ENCODE assay signal across 9 cellular contexts in the genomic region with DNA sequence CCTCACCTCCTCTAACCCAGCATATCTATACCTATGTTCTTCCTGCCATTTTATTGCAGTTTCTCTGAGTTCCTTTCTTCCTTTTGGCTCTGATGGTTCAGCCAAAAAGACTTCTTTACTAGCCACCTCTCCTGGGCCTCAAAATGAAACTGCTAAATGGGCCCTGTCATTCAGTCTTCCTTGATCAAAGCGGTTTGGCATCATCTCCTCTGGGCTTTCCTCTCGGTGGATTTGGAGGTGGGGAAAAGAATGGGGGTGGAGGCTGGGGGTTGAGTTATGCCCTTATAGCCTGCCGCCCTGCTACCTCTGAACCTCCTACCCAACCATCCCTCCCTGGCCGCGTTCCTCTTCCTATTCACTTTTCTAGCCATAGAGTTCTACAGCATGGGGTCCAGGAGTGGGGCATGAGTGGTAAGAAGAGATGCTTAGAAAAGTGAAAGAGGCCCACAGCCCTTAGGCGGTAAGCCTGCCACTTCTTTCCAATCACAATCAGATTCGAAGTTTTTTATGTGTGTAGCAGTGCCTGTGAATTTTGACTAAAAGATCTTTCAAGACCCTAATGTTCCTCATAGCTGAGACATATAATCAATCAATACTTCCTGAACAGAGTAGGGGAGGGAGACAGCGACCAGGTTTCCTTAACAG. TPM values are rescaled to one million over a fixed set of nuclear protein-coding genes. Genes with fewer than 3 reads are reported as not detected.
DNase-seq lines count a peak whose midpoint lies in the region; ATAC-seq, FAIRE-seq and TF ChIP-seq lines count a peak whose summit lies in the region.
"Had no signal": no experiment of that assay in that cellular context is flagged by ENCODE, and none has a peak within 500 bp of the region (broad histone marks: within the 10 kb centered on the region; RNA-seq: fewer than 3 reads in every experiment).

No MANE protein-coding gene starts in this region.

- H3K9ac ChIP-seq in HepG2 (ENCODE audit: insufficient read depth, low read depth, low read length) = peak overlapping the region; percentile 93

- peak overlapping the region; percentile 74 for H3K4me3 ChIP-seq in cardiac muscle cell
- peak overlapping the region; percentile 88 for H3K4me3 ChIP-seq in astrocyte of the spinal cord (ENCODE audit: low read depth, low read length)
- H3K4me3 ChIP-seq in HepG2 (replicated peaks in 1 of 3; ENCODE audit: insufficient read depth in 1 of 3, low read depth in 2 of 3, low read length in 3 of 3) = peak overlapping the region; percentile 86 to 98 (median 89)
- H3K4me3 ChIP-seq in urinary bladder (ENCODE audit: low read depth, low read length) = peak overlapping the region; percentile 66

- BruUV-seq in HepG2 (replicated peaks; lab: Mats Ljungman, UMichigan) = TSS peak; percentile 34

- H3K4me2 ChIP-seq in HepG2 (ENCODE audit: low read depth, low read length) = peak overlapping the region; percentile 98

- peak in 1 of 2 experiments; percentile 32; a peak in 2 of 4 replicates for TF ChIP-seq POLR2A in HepG2 (IDR thresholded peaks at IDR 0.05; ENCODE audit: insufficient read depth in 1 of 2, low read depth in 2 of 2, low read length in 2 of 2)

- POLR2A ChIA-PET in HepG2 (lab: Yijun Ruan, JAX) = interaction anchor here (0.7 to 25.8 kb wide), 11 partner anchors 14 to 419 kb away, joined by 3 to 1670 read pairs (median 38); a partner anchor contains a TSS

- no peaks in the 10 kb centered on the region for H4K20me1 ChIP-seq in HepG2 (ENCODE audit: insufficient read depth, low read length)

- no peak for TF ChIP-seq CTCF in cardiac muscle cell (IDR thresholded peaks at IDR 0.05; ENCODE audit: low read depth, low read length)
- no peak for TF ChIP-seq CTCF in astrocyte of the spinal cord (IDR thresholded peaks at IDR 0.05; ENCODE audit: low read depth, low read length)
- TF ChIP-seq CTCF in HepG2 (CRISPR knock-in tag; IDR thresholded peaks at IDR 0.05) = no peak

- no peak for TF ChIP-seq EP300 in HepG2 (IDR thresholded peaks at IDR 0.05; ENCODE audit: low read depth in 2 of 2, low read length in 2 of 2)
- no peak for TF ChIP-seq EP300 in HepG2 (CRISPR knock-in tag; IDR thresholded peaks at IDR 0.05; ENCODE audit: borderline replicate concordance)

- FAIRE-seq in HepG2 (lab: Jason Lieb, UNC) = no peak
- FAIRE-seq: G401.6 had no signal

- H2AFZ ChIP-seq in HepG2 (ENCODE audit: low read length) = no peak overlapping the region

- peak overlapping the region; percentile 99 for H3K27ac ChIP-seq in cardiac muscle cell
- peak overlapping the region; percentile 97 for H3K27ac ChIP-seq in HepG2 (ENCODE audit: extremely low read length, insufficient read depth, low read length)
- peak overlapping the region; percentile 23 for H3K27ac ChIP-seq in urinary bladder (ENCODE audit: low read depth)

- H3K36me3 ChIP-seq in cardiac muscle cell (peaks cover 3% of the 10 kb centered on the region), HepG2 (replicated peaks in 1 of 2; ENCODE audit: control insufficient read depth in 1 of 2, insufficient read depth in 2 of 2, low read length in 2 of 2) (peaks cover 9 to 26% of the 10 kb centered on the region in 2 experiments), urinary bladder (ENCODE audit: insufficient read depth) (no peaks in the 10 kb centered on the region)

- TF ChIP-seq RAD21 in HepG2 (CRISPR knock-in tag; IDR thresholded peaks at IDR 0.05) = no peak

- in situ Hi-C loops in astrocyte of the spinal cord (cut with HindIII; ENCODE audit: low sequenced_read_pairs) (no loop called here), HepG2 (cut with HindIII; ENCODE audit: extremely low pct_ligation_motif_present, low pct_unique_long_range_greater_than_20kb) (no loop called here)

- H3K4me1 ChIP-seq in cardiac muscle cell (ENCODE audit: low read depth) (peaks cover 40% of the 10 kb centered on the region), HepG2 (ENCODE audit: insufficient read depth, low read length) (peaks cover 75% of the 10 kb centered on the region), urinary bladder (ENCODE audit: insufficient read depth) (no peaks in the 10 kb centered on the region)

- H3K9me3 ChIP-seq in cardiac muscle cell (ENCODE audit: low read depth) (no peaks in the 10 kb centered on the region), HepG2 (ENCODE audit: low read length) (no peaks in the 10 kb centered on the region)

- H3K79me2 ChIP-seq in HepG2 (ENCODE audit: insufficient read depth, low read length) = peaks cover 72% of the 10 kb centered on the region

- ATAC-seq in left cardiac atrium (no peak), HepG2 (no peak)

- intact Hi-C loops in left cardiac atrium (cut with DNase I) (loop anchor here in 1 of 2 donors (10.0 kb wide), 1 partner anchor 45 kb away; no protein-coding TSS in a partner anchor), HepG2 (cut with micrococcal nuclease; ENCODE audit: unreplicated experiment) (loop anchor here (5.0 to 10.0 kb wide), 2 partner anchors 108 to 325 kb away; a partner anchor contains a TSS)

- CTCF ChIA-PET in HepG2 (lab: Yijun Ruan, JAX; ENCODE audit: low intra/inter-chr PET ratio, low total read pairs) = no interaction called here

- DNase-seq in cardiac muscle cell (ENCODE audit: low read depth in 1 of 2, low spot score in 1 of 2) = no peak
- DNase-seq in left cardiac atrium = no peak
- no peak for DNase-seq in astrocyte of the spinal cord (ENCODE audit: low read depth, low spot score)
- DNase-seq in HepG2 (ENCODE audit: low spot score) = peak; percentile 49
- DNase-seq in GM19240 (ENCODE audit: insufficient read length, low spot score) = no peak
- DNase-seq in SHP77 (lab: John Stamatoyannopoulos, UW) = no peak
- no peak for DNase-seq in SIG-M5 (lab: John Stamatoyannopoulos, UW)

- WGBS in HepG2 (ENCODE audit: low lambda C conversion rate) = 6% methylated on average over 8 of the region's 8 CpGs
- 53% methylated on average over 8 of the region's 8 CpGs for WGBS in urinary bladder

- H3K27me3 ChIP-seq in cardiac muscle cell (no peaks in the 10 kb centered on the region), HepG2 (ENCODE audit: control insufficient read depth in 1 of 2, insufficient read depth in 2 of 2, low read length in 2 of 2) (no peaks in the 10 kb centered on the region; a peak in 1 of 5 replicates)

RNA-seq across cellular contexts. Expression of a gene that starts 2.5 kb away (rescaled TPM):
- 33.8 and 39.3 TPM in 2 replicates for total RNA-seq in cardiac muscle cell
- 18.9 and 19.9 TPM in 2 replicates for polyA plus RNA-seq in cardiac muscle cell
- total RNA-seq in left cardiac atrium = 1 to 10 TPM; 7.0 to 8.0 TPM
- total RNA-seq in HepG2 (2016; rRNA removed; fragmentation: Illumina TruSeq; extraction: Trizol) = 109 and 157 TPM in 2 replicates
- 29.1 and 32.6 TPM in 2 replicates for total RNA-seq in HepG2 (2016; cell fraction: cytosol; rRNA removed; fragmentation: Illumina TruSeq; extraction: Trizol; ENCODE audit: low read depth)
- 104 and 153 TPM in 2 replicates for total RNA-seq in HepG2 (2016; cell fraction: insoluble cytoplasmic fraction; rRNA removed; fragmentation: Illumina TruSeq; extraction: Trizol)
- total RNA-seq in HepG2 (2016; cell fraction: membrane; rRNA removed; fragmentation: Illumina TruSeq; extraction: Trizol) = 72.3 and 78.5 TPM in 2 replicates
- total RNA-seq in HepG2 (2016; cell fraction: nucleus; rRNA removed; fragmentation: Illumina TruSeq; extraction: Trizol) = 149 and 162 TPM in 2 replicates
- 241 and 315 TPM in 2 replicates for polyA plus RNA-seq in HepG2 (2011; rRNA removed)
- 184 and 225 TPM in 2 replicates for polyA plus RNA-seq in HepG2 (2011; cell fraction: cytosol; rRNA removed)
- polyA plus RNA-seq in HepG2 (2011; cell fraction: nucleus; rRNA removed) = 207 and 248 TPM in 2 replicates
- 183 and 230 TPM in 2 replicates for polyA plus RNA-seq in HepG2 (2012)
- polyA plus RNA-seq in HepG2 (2016; cell fraction: cytosol; fragmentation: Illumina TruSeq; extraction: Trizol; ENCODE audit: low read depth) = 8.7 and 9.2 TPM in 2 replicates
- 102 and 106 TPM in 2 replicates for polyA plus RNA-seq in HepG2 (2016; cell fraction: insoluble cytoplasmic fraction; fragmentation: Illumina TruSeq; extraction: Trizol; ENCODE audit: low read depth)
- 31.5 and 31.6 TPM in 2 replicates for polyA plus RNA-seq in HepG2 (2016; cell fraction: membrane; fragmentation: Illumina TruSeq; extraction: Trizol; ENCODE audit: low read depth)
- polyA plus RNA-seq in HepG2 (2016; cell fraction: nucleus; fragmentation: Illumina TruSeq; extraction: Trizol; ENCODE audit: insufficient read depth, low read depth) = 158 and 165 TPM in 2 replicates
- 171 and 630 TPM in 2 replicates for polyA minus RNA-seq in HepG2 (2011; rRNA and poly(A)+ RNA removed; ENCODE audit: low replicate concordance)
- 150 and 166 TPM in 2 replicates for polyA minus RNA-seq in HepG2 (2011; cell fraction: cytosol; rRNA and poly(A)+ RNA removed)
- polyA minus RNA-seq in HepG2 (2011; cell fraction: nucleus; rRNA and poly(A)+ RNA removed) = 420 and 488 TPM in 2 replicates
- total RNA-seq in urinary bladder = 28.0 TPM
- polyA plus RNA-seq in urinary bladder = 6.6 TPM

RNA-seq across cellular contexts. Expression of a gene that starts 23.0 kb away (rescaled TPM):
- total RNA-seq in cardiac muscle cell (60.7 and 84.5 TPM in 2 replicates), left cardiac atrium (10 to 100 TPM; 17.2 to 23.9 TPM), HepG2 (2016; rRNA removed; fragmentation: Illumina TruSeq; extraction: Trizol) (130 and 141 TPM in 2 replicates), urinary bladder (42.2 TPM)
- polyA plus RNA-seq in cardiac muscle cell (28.3 and 59.7 TPM in 2 replicates), HepG2 (2011; rRNA removed) (64.7 and 74.4 TPM in 2 replicates), urinary bladder (44.1 TPM)
- 124 and 143 TPM in 2 replicates for total RNA-seq in HepG2 (2016; cell fraction: cytosol; rRNA removed; fragmentation: Illumina TruSeq; extraction: Trizol; ENCODE audit: low read depth)
- 128 and 148 TPM in 2 replicates for total RNA-seq in HepG2 (2016; cell fraction: insoluble cytoplasmic fraction; rRNA removed; fragmentation: Illumina TruSeq; extraction: Trizol)
- total RNA-seq in HepG2 (2016; cell fraction: membrane; rRNA removed; fragmentation: Illumina TruSeq; extraction: Trizol) = 134 and 154 TPM in 2 replicates
- total RNA-seq in HepG2 (2016; cell fraction: nucleus; rRNA removed; fragmentation: Illumina TruSeq; extraction: Trizol) = 82.9 and 84.6 TPM in 2 replicates
- polyA plus RNA-seq in HepG2 (2011; cell fraction: cytosol; rRNA removed) = 49.6 and 52.3 TPM in 2 replicates
- 90.4 and 93.9 TPM in 2 replicates for polyA plus RNA-seq in HepG2 (2011; cell fraction: nucleus; rRNA removed)
- polyA plus RNA-seq in HepG2 (2012) = 58.5 and 83.9 TPM in 2 replicates
- polyA plus RNA-seq in HepG2 (2016; cell fraction: cytosol; fragmentation: Illumina TruSeq; extraction: Trizol; ENCODE audit: low read depth) = 42.0 and 47.4 TPM in 2 replicates
- polyA plus RNA-seq in HepG2 (2016; cell fraction: insoluble cytoplasmic fraction; fragmentation: Illumina TruSeq; extraction: Trizol; ENCODE audit: low read depth) = 106 and 115 TPM in 2 replicates
- polyA plus RNA-seq in HepG2 (2016; cell fraction: membrane; fragmentation: Illumina TruSeq; extraction: Trizol; ENCODE audit: low read depth) = 86.6 and 89.8 TPM in 2 replicates
- 118 and 127 TPM in 2 replicates for polyA plus RNA-seq in HepG2 (2016; cell fraction: nucleus; fragmentation: Illumina TruSeq; extraction: Trizol; ENCODE audit: insufficient read depth, low read depth)
- polyA minus RNA-seq in HepG2 (2011; rRNA and poly(A)+ RNA removed; ENCODE audit: low replicate concordance) = 39.3 and 43.1 TPM in 2 replicates
- 27.3 and 39.3 TPM in 2 replicates for polyA minus RNA-seq in HepG2 (2011; cell fraction: cytosol; rRNA and poly(A)+ RNA removed)
- 50.6 and 59.4 TPM in 2 replicates for polyA minus RNA-seq in HepG2 (2011; cell fraction: nucleus; rRNA and poly(A)+ RNA removed)

RNA-seq across cellular contexts. Expression of a gene that starts 30.1 kb away (rescaled TPM):
- total RNA-seq in cardiac muscle cell (7.9 and 26.3 TPM in 2 replicates), left cardiac atrium (1 to 10 TPM; 3.9 to 4.7 TPM), HepG2 (2016; rRNA removed; fragmentation: Illumina TruSeq; extraction: Trizol) (10.8 and 11.4 TPM in 2 replicates), urinary bladder (10.4 TPM)
- polyA plus RNA-seq in cardiac muscle cell (6.7 and 10.5 TPM in 2 replicates), HepG2 (2011; rRNA removed) (19.8 and 22.5 TPM in 2 replicates), urinary bladder (14.5 TPM)
- 3.1 and 3.7 TPM in 2 replicates for total RNA-seq in HepG2 (2016; cell fraction: cytosol; rRNA removed; fragmentation: Illumina TruSeq; extraction: Trizol; ENCODE audit: low read depth)
- 10.9 and 11.2 TPM in 2 replicates for total RNA-seq in HepG2 (2016; cell fraction: insoluble cytoplasmic fraction; rRNA removed; fragmentation: Illumina TruSeq; extraction: Trizol)
- total RNA-seq in HepG2 (2016; cell fraction: membrane; rRNA removed; fragmentation: Illumina TruSeq; extraction: Trizol) = 7.8 and 9.1 TPM in 2 replicates
- 6.7 and 8.3 TPM in 2 replicates for total RNA-seq in HepG2 (2016; cell fraction: nucleus; rRNA removed; fragmentation: Illumina TruSeq; extraction: Trizol)
- polyA plus RNA-seq in HepG2 (2011; cell fraction: cytosol; rRNA removed) = 18.0 and 23.7 TPM in 2 replicates
- polyA plus RNA-seq in HepG2 (2011; cell fraction: nucleus; rRNA removed) = 27.1 and 27.7 TPM in 2 replicates
- polyA plus RNA-seq in HepG2 (2012) = 14.5 and 15.7 TPM in 2 replicates
- 2.6 and 3.0 TPM in 2 replicates for polyA plus RNA-seq in HepG2 (2016; cell fraction: cytosol; fragmentation: Illumina TruSeq; extraction: Trizol; ENCODE audit: low read depth)
- 9.9 and 10.2 TPM in 2 replicates for polyA plus RNA-seq in HepG2 (2016; cell fraction: insoluble cytoplasmic fraction; fragmentation: Illumina TruSeq; extraction: Trizol; ENCODE audit: low read depth)
- polyA plus RNA-seq in HepG2 (2016; cell fraction: membrane; fragmentation: Illumina TruSeq; extraction: Trizol; ENCODE audit: low read depth) = 6.4 TPM in 2 replicates
- polyA plus RNA-seq in HepG2 (2016; cell fraction: nucleus; fragmentation: Illumina TruSeq; extraction: Trizol; ENCODE audit: insufficient read depth, low read depth) = 19.5 and 24.7 TPM in 2 replicates
- 18.0 and 62.7 TPM in 2 replicates for polyA minus RNA-seq in HepG2 (2011; rRNA and poly(A)+ RNA removed; ENCODE audit: low replicate concordance)
- polyA minus RNA-seq in HepG2 (2011; cell fraction: cytosol; rRNA and poly(A)+ RNA removed) = 8.0 and 14.8 TPM in 2 replicates
- polyA minus RNA-seq in HepG2 (2011; cell fraction: nucleus; rRNA and poly(A)+ RNA removed) = 8.8 and 11.9 TPM in 2 replicates

RNA-seq across cellular contexts. Expression of a gene that starts 50.7 kb away (rescaled TPM):
- total RNA-seq in cardiac muscle cell (53.9 and 62.7 TPM in 2 replicates), left cardiac atrium (10 to 100 TPM; 46.9 to 48.6 TPM), HepG2 (2016; rRNA removed; fragmentation: Illumina TruSeq; extraction: Trizol) (210 and 289 TPM in 2 replicates), urinary bladder (39.8 TPM)
- polyA plus RNA-seq in cardiac muscle cell (131 and 134 TPM in 2 replicates), HepG2 (2011; rRNA removed) (329 and 354 TPM in 2 replicates), urinary bladder (49.3 TPM)
- 154 and 171 TPM in 2 replicates for total RNA-seq in HepG2 (2016; cell fraction: cytosol; rRNA removed; fragmentation: Illumina TruSeq; extraction: Trizol; ENCODE audit: low read depth)
- 224 and 314 TPM in 2 replicates for total RNA-seq in HepG2 (2016; cell fraction: insoluble cytoplasmic fraction; rRNA removed; fragmentation: Illumina TruSeq; extraction: Trizol)
- total RNA-seq in HepG2 (2016; cell fraction: membrane; rRNA removed; fragmentation: Illumina TruSeq; extraction: Trizol) = 131 and 139 TPM in 2 replicates
- 137 and 144 TPM in 2 replicates for total RNA-seq in HepG2 (2016; cell fraction: nucleus; rRNA removed; fragmentation: Illumina TruSeq; extraction: Trizol)
- polyA plus RNA-seq in HepG2 (2011; cell fraction: cytosol; rRNA removed) = 348 and 362 TPM in 2 replicates
- 327 and 362 TPM in 2 replicates for polyA plus RNA-seq in HepG2 (2011; cell fraction: nucleus; rRNA removed)
- polyA plus RNA-seq in HepG2 (2012) = 137 and 192 TPM in 2 replicates
- polyA plus RNA-seq in HepG2 (2016; cell fraction: cytosol; fragmentation: Illumina TruSeq; extraction: Trizol; ENCODE audit: low read depth) = 39.5 and 40.9 TPM in 2 replicates
- polyA plus RNA-seq in HepG2 (2016; cell fraction: insoluble cytoplasmic fraction; fragmentation: Illumina TruSeq; extraction: Trizol; ENCODE audit: low read depth) = 294 and 308 TPM in 2 replicates
- 72.5 and 74.3 TPM in 2 replicates for polyA plus RNA-seq in HepG2 (2016; cell fraction: membrane; fragmentation: Illumina TruSeq; extraction: Trizol; ENCODE audit: low read depth)
- polyA plus RNA-seq in HepG2 (2016; cell fraction: nucleus; fragmentation: Illumina TruSeq; extraction: Trizol; ENCODE audit: insufficient read depth, low read depth) = 212 and 229 TPM in 2 replicates
- 563 and 739 TPM in 2 replicates for polyA minus RNA-seq in HepG2 (2011; rRNA and poly(A)+ RNA removed; ENCODE audit: low replicate concordance)
- polyA minus RNA-seq in HepG2 (2011; cell fraction: cytosol; rRNA and poly(A)+ RNA removed) = 136 and 191 TPM in 2 replicates
- polyA minus RNA-seq in HepG2 (2011; cell fraction: nucleus; rRNA and poly(A)+ RNA removed) = 169 and 174 TPM in 2 replicates

RNA-seq across cellular contexts. Expression of a gene that starts 54.8 kb away (rescaled TPM):
- total RNA-seq in cardiac muscle cell (124 and 255 TPM in 2 replicates), left cardiac atrium (100 to 1,000 TPM in 1 of 2 donors, 10 to 100 TPM in 1; 98.1 to 114 TPM), HepG2 (2016; rRNA removed; fragmentation: Illumina TruSeq; extraction: Trizol) (871 and 1,316 TPM in 2 replicates), urinary bladder (70.3 TPM)
- polyA plus RNA-seq in cardiac muscle cell (304 and 326 TPM in 2 replicates), HepG2 (2011; rRNA removed) (566 and 705 TPM in 2 replicates), urinary bladder (135 TPM)
- 296 and 327 TPM in 2 replicates for total RNA-seq in HepG2 (2016; cell fraction: cytosol; rRNA removed; fragmentation: Illumina TruSeq; extraction: Trizol; ENCODE audit: low read depth)
- 923 and 1,358 TPM in 2 replicates for total RNA-seq in HepG2 (2016; cell fraction: insoluble cytoplasmic fraction; rRNA removed; fragmentation: Illumina TruSeq; extraction: Trizol)
- 499 and 543 TPM in 2 replicates for total RNA-seq in HepG2 (2016; cell fraction: membrane; rRNA removed; fragmentation: Illumina TruSeq; extraction: Trizol)
- 325 and 326 TPM in 2 replicates for total RNA-seq in HepG2 (2016; cell fraction: nucleus; rRNA removed; fragmentation: Illumina TruSeq; extraction: Trizol)
- 909 and 1,129 TPM in 2 replicates for polyA plus RNA-seq in HepG2 (2011; cell fraction: cytosol; rRNA removed)
- polyA plus RNA-seq in HepG2 (2011; cell fraction: nucleus; rRNA removed) = 173 and 191 TPM in 2 replicates
- polyA plus RNA-seq in HepG2 (2012) = 459 and 476 TPM in 2 replicates
- 281 and 292 TPM in 2 replicates for polyA plus RNA-seq in HepG2 (2016; cell fraction: cytosol; fragmentation: Illumina TruSeq; extraction: Trizol; ENCODE audit: low read depth)
- polyA plus RNA-seq in HepG2 (2016; cell fraction: insoluble cytoplasmic fraction; fragmentation: Illumina TruSeq; extraction: Trizol; ENCODE audit: low read depth) = 1,127 and 1,228 TPM in 2 replicates
- polyA plus RNA-seq in HepG2 (2016; cell fraction: membrane; fragmentation: Illumina TruSeq; extraction: Trizol; ENCODE audit: low read depth) = 411 and 426 TPM in 2 replicates
- polyA plus RNA-seq in HepG2 (2016; cell fraction: nucleus; fragmentation: Illumina TruSeq; extraction: Trizol; ENCODE audit: insufficient read depth, low read depth) = 421 and 445 TPM in 2 replicates
- 455 and 971 TPM in 2 replicates for polyA minus RNA-seq in HepG2 (2011; rRNA and poly(A)+ RNA removed; ENCODE audit: low replicate concordance)
- polyA minus RNA-seq in HepG2 (2011; cell fraction: cytosol; rRNA and poly(A)+ RNA removed) = 370 and 379 TPM in 2 replicates
- polyA minus RNA-seq in HepG2 (2011; cell fraction: nucleus; rRNA and poly(A)+ RNA removed) = 156 and 157 TPM in 2 replicates

Comparison
In these comparisons a context has a peak if more than half of its experiments do, and no peak if none do; other contexts are left out.
1. H3K27ac ChIP-seq: peak in every context shown above with its lines; median percentile 99 in cardiac muscle cell; 97 in HepG2; 23 in urinary bladder.